8 cellular contexts compared by ENCODE assay signal in the genomic region with DNA sequence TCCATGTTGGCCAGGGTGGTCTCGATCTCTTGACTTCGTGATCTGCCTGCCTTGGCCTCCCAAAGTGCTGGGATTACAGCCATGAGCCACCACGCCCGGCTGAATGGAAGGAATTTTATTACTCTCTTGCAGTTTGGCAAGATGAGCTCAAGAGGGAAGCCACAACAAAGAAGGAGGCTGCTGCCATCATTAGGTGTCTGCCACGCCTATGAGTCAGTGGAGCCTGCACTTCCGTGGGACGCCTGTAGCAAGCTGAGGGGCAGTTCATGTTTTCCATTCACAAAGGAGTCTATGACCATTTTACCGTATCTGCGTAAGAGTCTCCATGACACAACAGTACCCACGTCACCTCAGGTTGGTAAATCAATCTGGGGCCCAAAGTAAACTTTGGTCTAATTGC. TPM values are rescaled to one million over a fixed set of nuclear protein-coding genes. Genes with fewer than 3 reads are reported as not detected.
DNase-seq lines count a peak whose midpoint lies in the region; ATAC-seq and TF ChIP-seq lines count a peak whose summit lies in the region.

No MANE protein-coding gene starts in this region.

- peaks cover 31% of the 10 kb centered on the region for H3K4me1 Mint-ChIP-seq in T-helper 17 cell
- peaks cover 40% of the 10 kb centered on the region for H3K4me1 Mint-ChIP-seq in activated naive CD8-positive, alpha-beta T cell treated with anti-CD3 and anti-CD28 coated beads, Interleukin-2, amount 10 ng/mL, durations not matched to agents 7 days and 5 days

- intact Hi-C loops in tibial artery (cut with DNase I; ENCODE audit: low total_unique reads): no loop called here

- TF ChIP-seq CTCF in tibial artery (IDR thresholded peaks at IDR 0.05): no peak

- H3K4me1 ChIP-seq in tibial artery: no peaks in the 10 kb centered on the region

- no peaks in the 10 kb centered on the region for H3K36me3 Mint-ChIP-seq in T-helper 17 cell (ENCODE audit: low read depth)
- H3K36me3 Mint-ChIP-seq in activated naive CD8-positive, alpha-beta T cell treated with anti-CD3 and anti-CD28 coated beads, Interleukin-2, amount 10 ng/mL, durations not matched to agents 7 days and 5 days: peaks cover 9% of the 10 kb centered on the region

- DNase-seq in GM03348 (ENCODE audit: low spot score) (peak; percentile 20), T-helper 17 cell (peak; percentile 47 to 72 (median 65)), AML-193 (lab: John Stamatoyannopoulos, UW) (no peak), tibial artery (no peak), anterior cingulate cortex (lab: John Stamatoyannopoulos, UW) (no peak)
- DNase-seq in activated naive CD8-positive, alpha-beta T cell treated with anti-CD3 and anti-CD28 coated beads, Interleukin-2, amount 10 ng/mL, durations not matched to agents 7 days and 5 days: peak; percentile 63
- DNase-seq in stimulated activated CD4-positive, alpha-beta T cell treated with anti-CD3 and anti-CD28 coated beads, Interleukin-2, amount 100 ng/mL, for 24 hours: peak; percentile 80

- H3K9me3 ChIP-seq in T-helper 17 cell (ENCODE audit: control insufficient read depth, low read length, poor library complexity, severe bottlenecking) (no peaks in the 10 kb centered on the region), tibial artery (no peaks in the 10 kb centered on the region)

- POLR2A ChIA-PET in activated naive CD8-positive, alpha-beta T cell treated with anti-CD3 and anti-CD28 coated beads, Interleukin-2, amount 10 ng/mL, durations not matched to agents 7 days and 5 days (lab: Charles Lee): interaction anchor here (0.6 to 1.9 kb wide), 17 partner anchors 9 to 93 kb away, joined by 3 to 9 read pairs (median 4); no protein-coding TSS in a partner anchor

- no peak overlapping the region for H3K4me3 ChIP-seq in tibial artery

- no peaks in the 10 kb centered on the region for H3K36me3 ChIP-seq in tibial artery

- peak overlapping the region; percentile 78 for H3K4me3 Mint-ChIP-seq in T-helper 17 cell
- H3K4me3 Mint-ChIP-seq in activated naive CD8-positive, alpha-beta T cell treated with anti-CD3 and anti-CD28 coated beads, Interleukin-2, amount 10 ng/mL, durations not matched to agents 7 days and 5 days: peak overlapping the region; percentile 64

- no peak overlapping the region for H3K27ac ChIP-seq in tibial artery

- H3K9me3 Mint-ChIP-seq in activated naive CD8-positive, alpha-beta T cell treated with anti-CD3 and anti-CD28 coated beads, Interleukin-2, amount 10 ng/mL, durations not matched to agents 7 days and 5 days: peaks cover 6% of the 10 kb centered on the region

- H3K27me3 ChIP-seq in tibial artery: peaks cover 0 to 3% of the 10 kb centered on the region in 2 donors

- no peaks in the 10 kb centered on the region for H3K27me3 Mint-ChIP-seq in T-helper 17 cell
- H3K27me3 Mint-ChIP-seq in activated naive CD8-positive, alpha-beta T cell treated with anti-CD3 and anti-CD28 coated beads, Interleukin-2, amount 10 ng/mL, durations not matched to agents 7 days and 5 days: no peaks in the 10 kb centered on the region

- peak overlapping the region; percentile 98 for H3K27ac Mint-ChIP-seq in T-helper 17 cell
- H3K27ac Mint-ChIP-seq in activated naive CD8-positive, alpha-beta T cell treated with anti-CD3 and anti-CD28 coated beads, Interleukin-2, amount 10 ng/mL, durations not matched to agents 7 days and 5 days: peak overlapping the region; percentile 89

- ATAC-seq in T-helper 17 cell (peak; percentile 99), HG03175 (IDR thresholded peaks at IDR 0.05; ENCODE audit: unreplicated experiment) (no peak)
- ATAC-seq in activated naive CD8-positive, alpha-beta T cell treated with anti-CD3 and anti-CD28 coated beads, Interleukin-2, amount 10 ng/mL, durations not matched to agents 7 days and 5 days (ENCODE audit: low read depth): peak; percentile 91

RNA-seq across cellular contexts. Expression of a gene that starts 51.2 kb away (rescaled TPM):
- not detected for total RNA-seq in T-helper 17 cell
- under 1 TPM; 0.55 to 0.68 TPM for total RNA-seq in activated naive CD8-positive, alpha-beta T cell treated with anti-CD3 and anti-CD28 coated beads, Interleukin-2, amount 10 ng/mL, durations not matched to agents 7 days and 5 days

Comparison
In these comparisons a context has a peak if more than half of its experiments do, and no peak if none do; other contexts are left out.
1. DNase-seq: peak in GM03348 (single experiment), T-helper 17 cell (3 of 3), activated naive CD8-positive, alpha-beta T cell treated with anti-CD3 and anti-CD28 coated beads, Interleukin-2, amount 10 ng/mL, durations not matched to agents 7 days and 5 days (single experiment) and stimulated activated CD4-positive, alpha-beta T cell treated with anti-CD3 and anti-CD28 coated beads, Interleukin-2, amount 100 ng/mL, for 24 hours (2 of 2); none in AML-193 (0 of 2), tibial artery (0 of 2) and anterior cingulate cortex (0 of 58).